12 cellular contexts compared by ENCODE assay signal in genomic region chr4:144734522-144734921, GRCh38.
A peak's percentile ranks its signal among the peaks of the same experiment; 100 is the strongest.
DNase-seq lines count a peak whose midpoint lies in the region; ATAC-seq and TF ChIP-seq lines count a peak whose summit lies in the region.
"Had no signal": no experiment of that assay in that cellular context is flagged by ENCODE, and none has a peak within 500 bp of the region (broad histone marks: within the 10 kb centered on the region; RNA-seq: fewer than 3 reads in every experiment).

No MANE protein-coding gene starts in this region.

- H3K4ac ChIP-seq in mesenchymal stem cell (ENCODE audit: low read depth in 1 of 2, low read length in 2 of 2), result no peak overlapping the region

- intact Hi-C loops in spleen (cut with DNase I; ENCODE audit: low total_unique reads), result no loop called here

- no peaks in the 10 kb centered on the region for H3K9me3 ChIP-seq in endodermal cell (ENCODE audit: control insufficient read depth, low read length)
- H3K9me3 ChIP-seq in mesenchymal stem cell (ENCODE audit: control insufficient read depth, low read length), result no peaks in the 10 kb centered on the region
- H3K9me3 ChIP-seq in spleen, result no peaks in the 10 kb centered on the region

- H3K27me3 ChIP-seq in endodermal cell (ENCODE audit: control insufficient read depth, insufficient read depth, low read length, poor library complexity, severe bottlenecking), result no peaks in the 10 kb centered on the region
- no peaks in the 10 kb centered on the region for H3K27me3 ChIP-seq in mesenchymal stem cell (ENCODE audit: control insufficient read depth in 1 of 2, insufficient read depth in 1 of 2, low read length in 2 of 2)
- H3K27me3 ChIP-seq in spleen (replicated peaks in 1 of 7), result no peaks in the 10 kb centered on the region

- no peaks in the 10 kb centered on the region for H3K9me3 Mint-ChIP-seq in endodermal cell
- H3K9me3 Mint-ChIP-seq: activated naive CD8-positive, alpha-beta T cell treated with anti-CD3 and anti-CD28 coated beads, Interleukin-2, amount 10 ng/mL, durations not matched to agents 7 days and 5 days; stimulated activated memory B cell treated with anti-CD40 and anti-IgM and Interleukin-4, amounts not matched to agents 10 μg/mL and 1 μg/mL and 100 μg/mL, for 72 hours had no signal

- 0 to 53% methylated on average over 1 to 4 of the region's 4 CpGs for WGBS in endodermal cell (ENCODE audit: insufficient coverage in 1 of 2, insufficient read length in 1 of 2), 2 experiments
- 6% methylated on average over 4 of the region's 4 CpGs for WGBS in mesenchymal stem cell
- WGBS in spleen, 5 donors, result 43 to 78% (median 50%) methylated on average over 4 of the region's 4 CpGs

- no peak overlapping the region for H3K27ac Mint-ChIP-seq in endodermal cell
- H3K27ac Mint-ChIP-seq: activated naive CD8-positive, alpha-beta T cell treated with anti-CD3 and anti-CD28 coated beads, Interleukin-2, amount 10 ng/mL, durations not matched to agents 7 days and 5 days; B cell; stimulated activated memory B cell treated with anti-CD40 and anti-IgM and Interleukin-4, amounts not matched to agents 10 μg/mL and 1 μg/mL and 100 μg/mL, for 72 hours had no signal

- no peak overlapping the region for H3K4me2 ChIP-seq in mesenchymal stem cell (ENCODE audit: low read length, poor library complexity, severe bottlenecking)

- H4K91ac ChIP-seq in mesenchymal stem cell (ENCODE audit: low read length), result no peak overlapping the region

- H3K27me3 Mint-ChIP-seq in endodermal cell (ENCODE audit: insufficient read depth), result no peaks in the 10 kb centered on the region
- H3K27me3 Mint-ChIP-seq: B cell; stimulated activated memory B cell treated with anti-CD40 and anti-IgM and Interleukin-4, amounts not matched to agents 10 μg/mL and 1 μg/mL and 100 μg/mL, for 72 hours had no signal

- H3K4me1 Mint-ChIP-seq in endodermal cell, result peaks cover 14% of the 10 kb centered on the region
- H3K4me1 Mint-ChIP-seq: activated naive CD8-positive, alpha-beta T cell treated with anti-CD3 and anti-CD28 coated beads, Interleukin-2, amount 10 ng/mL, durations not matched to agents 7 days and 5 days; B cell; stimulated activated memory B cell treated with anti-CD40 and anti-IgM and Interleukin-4, amounts not matched to agents 10 μg/mL and 1 μg/mL and 100 μg/mL, for 72 hours had no signal

- H3K36me3 Mint-ChIP-seq in endodermal cell (ENCODE audit: low read depth), result no peaks in the 10 kb centered on the region
- H3K36me3 Mint-ChIP-seq: activated naive CD8-positive, alpha-beta T cell treated with anti-CD3 and anti-CD28 coated beads, Interleukin-2, amount 10 ng/mL, durations not matched to agents 7 days and 5 days; stimulated activated memory B cell treated with anti-CD40 and anti-IgM and Interleukin-4, amounts not matched to agents 10 μg/mL and 1 μg/mL and 100 μg/mL, for 72 hours had no signal

- no peak overlapping the region for H2BK12ac ChIP-seq in mesenchymal stem cell (ENCODE audit: low read length in 2 of 2)

- no peak for TF ChIP-seq POLR2A in spleen (IDR thresholded peaks at IDR 0.05)

- H3K27ac ChIP-seq in endodermal cell (ENCODE audit: low read depth, low read length) (no peak overlapping the region), mesenchymal stem cell (ENCODE audit: low read length, poor library complexity, severe bottlenecking) (no peak overlapping the region), spleen (no peak overlapping the region)

- H2AFZ ChIP-seq in mesenchymal stem cell (ENCODE audit: low read depth, low read length), result no peak overlapping the region

- in situ Hi-C loops in Caki2 (cut with HindIII; ENCODE audit: low pct_unique_long_range_greater_than_20kb, low sequenced_read_pairs), result no loop called here

- no peaks in the 10 kb centered on the region for H3K36me3 ChIP-seq in endodermal cell (ENCODE audit: control insufficient read depth, insufficient read depth, low read length)
- no peaks in the 10 kb centered on the region for H3K36me3 ChIP-seq in mesenchymal stem cell (ENCODE audit: control insufficient read depth in 1 of 2, insufficient read depth in 2 of 2, low read depth in 1 of 2, low read length in 2 of 2)
- no peaks in the 10 kb centered on the region for H3K36me3 ChIP-seq in spleen

- H3K9ac ChIP-seq in endodermal cell (ENCODE audit: extremely low read depth, low read length, poor library complexity, severe bottlenecking) (no peak overlapping the region), mesenchymal stem cell (ENCODE audit: low read length) (no peak overlapping the region)

- no peak overlapping the region for H3K4me3 Mint-ChIP-seq in endodermal cell
- H3K4me3 Mint-ChIP-seq: activated naive CD8-positive, alpha-beta T cell treated with anti-CD3 and anti-CD28 coated beads, Interleukin-2, amount 10 ng/mL, durations not matched to agents 7 days and 5 days; B cell; stimulated activated memory B cell treated with anti-CD40 and anti-IgM and Interleukin-4, amounts not matched to agents 10 μg/mL and 1 μg/mL and 100 μg/mL, for 72 hours had no signal

- no peak overlapping the region for H3K18ac ChIP-seq in mesenchymal stem cell (ENCODE audit: low read depth in 1 of 2, low read length in 2 of 2)

- H3K4me1 ChIP-seq in endodermal cell (ENCODE audit: control insufficient read depth, insufficient read depth, low read length) (no peaks in the 10 kb centered on the region), mesenchymal stem cell (ENCODE audit: control insufficient read depth, insufficient read depth, low read depth, low read length) (peaks cover 2% of the 10 kb centered on the region), spleen (no peaks in the 10 kb centered on the region)

- DNase-seq in Caki2 (ENCODE audit: low read depth) (peak; percentile 37), M059J (ENCODE audit: low read depth) (peak; percentile 78), endodermal cell (peak; percentile 59), mesenchymal stem cell (peak; percentile 42), spleen (no peak)
- DNase-seq: activated naive CD8-positive, alpha-beta T cell treated with anti-CD3 and anti-CD28 coated beads, Interleukin-2, amount 10 ng/mL, durations not matched to agents 7 days and 5 days; posterior cingulate gyrus had no signal

- no peak overlapping the region for H3K23ac ChIP-seq in mesenchymal stem cell (ENCODE audit: low read length in 2 of 2)

- no peak overlapping the region for H3K14ac ChIP-seq in mesenchymal stem cell (ENCODE audit: low read length in 2 of 2)

- H3K79me1 ChIP-seq in mesenchymal stem cell (replicated peaks; ENCODE audit: low read length, poor library complexity, severe bottlenecking), result no peaks in the 10 kb centered on the region

- H2AK5ac ChIP-seq in mesenchymal stem cell (ENCODE audit: low read length, severe bottlenecking), result no peak overlapping the region

- no peak overlapping the region for H2BK15ac ChIP-seq in mesenchymal stem cell (ENCODE audit: low read depth, poor library complexity, severe bottlenecking)

- H2BK120ac ChIP-seq in mesenchymal stem cell (ENCODE audit: low read depth, low read length), result no peak overlapping the region

- no peak for ATAC-seq in GM18907 (IDR thresholded peaks at IDR 0.05; ENCODE audit: unreplicated experiment)
- ATAC-seq in HG03159 (IDR thresholded peaks at IDR 0.05; ENCODE audit: unreplicated experiment), result no peak
- ATAC-seq in HG03196 (IDR thresholded peaks at IDR 0.05; ENCODE audit: unreplicated experiment), result no peak
- ATAC-seq: stimulated activated memory B cell treated with anti-CD40 and anti-IgM and Interleukin-4, amounts not matched to agents 10 μg/mL and 1 μg/mL and 100 μg/mL, for 72 hours had no signal

- no peak overlapping the region for H3K4me3 ChIP-seq in endodermal cell (ENCODE audit: low read length)
- no peak overlapping the region for H3K4me3 ChIP-seq in mesenchymal stem cell (ENCODE audit: insufficient read depth in 1 of 2, low read depth in 1 of 2, low read length in 2 of 2)
- H3K4me3 ChIP-seq in spleen, result no peak overlapping the region

- no peak overlapping the region for H4K8ac ChIP-seq in mesenchymal stem cell (ENCODE audit: low read length)

- no peak overlapping the region for H2BK5ac ChIP-seq in mesenchymal stem cell (ENCODE audit: low read depth, low read length, poor library complexity, severe bottlenecking)

- TF ChIP-seq CTCF in endodermal cell (conservative IDR thresholded peaks at IDR 0.05) (no peak), spleen (IDR thresholded peaks at IDR 0.05 in 8 of 11, conservative IDR thresholded peaks at IDR 0.05 in 3 of 11) (no peak)
